6 cellular contexts compared by ENCODE assay signal in the genomic region with DNA sequence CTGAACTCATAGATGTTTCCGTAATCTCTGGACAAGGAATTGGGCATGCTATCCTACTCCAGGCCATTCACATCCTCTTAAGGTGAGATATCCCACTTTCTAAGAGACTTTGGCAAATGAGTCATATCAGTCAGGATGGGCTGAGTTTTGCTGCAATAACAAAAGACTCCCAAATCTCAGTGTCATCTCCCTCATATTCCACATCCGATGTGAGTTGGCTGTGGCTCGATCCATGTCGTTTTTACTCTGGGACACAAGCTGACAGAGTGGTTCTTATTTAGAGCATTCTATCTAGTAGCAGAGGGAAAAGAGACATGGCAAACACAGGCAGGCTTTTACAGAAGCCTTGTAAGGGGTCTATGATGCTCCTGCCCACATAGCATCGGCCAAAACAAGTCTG. TPM values are rescaled to one million over a fixed set of nuclear protein-coding genes. Genes with fewer than 3 reads are reported as not detected.
"Had no signal": no experiment of that assay in that cellular context is flagged by ENCODE, and none has a peak within 500 bp of the region (broad histone marks: within the 10 kb centered on the region; RNA-seq: fewer than 3 reads in every experiment).

No MANE protein-coding gene starts in this region.

RNA-seq across cellular contexts. Expression of gene GPAT2, which starts 28.5 kb away (rescaled TPM):
- total RNA-seq: OCI-LY7, PC-3, RPMI7951, SJSA1, SK-MEL-5 had no signal
- polyA plus RNA-seq: SK-N-SH had no signal
